1 cellular context compared by ENCODE assay signal in the genomic region with DNA sequence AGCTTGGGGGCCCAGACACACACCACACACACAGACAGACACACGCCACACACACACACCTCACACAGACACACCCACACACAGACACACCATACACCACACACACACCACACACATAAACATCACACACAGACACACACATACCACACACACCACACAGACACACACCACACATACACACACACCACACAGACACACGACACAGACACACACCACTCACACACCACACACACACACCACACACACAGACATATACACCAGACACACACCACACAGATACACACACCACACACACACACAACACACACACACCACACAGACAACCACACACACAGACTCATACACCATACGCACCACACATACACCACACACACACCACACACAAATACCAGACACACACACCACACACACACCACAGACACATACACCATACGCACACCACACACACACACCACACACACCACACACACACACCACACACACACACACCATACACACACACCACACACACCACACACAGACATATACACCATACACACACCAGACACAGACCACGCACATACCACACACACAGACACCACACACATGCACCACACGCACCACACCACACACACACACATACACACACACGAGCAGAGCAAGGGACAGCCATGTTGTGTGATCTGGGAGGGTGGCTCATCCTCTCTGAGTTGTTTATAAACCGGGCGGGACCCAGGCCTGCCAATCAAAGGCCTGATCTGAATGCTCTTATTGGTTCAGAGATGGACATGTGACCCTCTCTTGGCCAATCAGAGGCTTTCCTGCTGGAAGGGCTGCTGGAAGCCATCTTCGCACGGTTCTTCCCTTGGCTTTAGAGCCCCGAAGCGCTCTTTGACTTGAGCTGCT.
TF ChIP-seq lines count a peak whose summit lies in the region.

No MANE protein-coding gene starts in this region.

TF ChIP-seq in HEK293, 187 proteins besides CTCF, POLR2A, EP300 and RAD21 (continued from another document):
- TF ChIP-seq, protein P1, sequence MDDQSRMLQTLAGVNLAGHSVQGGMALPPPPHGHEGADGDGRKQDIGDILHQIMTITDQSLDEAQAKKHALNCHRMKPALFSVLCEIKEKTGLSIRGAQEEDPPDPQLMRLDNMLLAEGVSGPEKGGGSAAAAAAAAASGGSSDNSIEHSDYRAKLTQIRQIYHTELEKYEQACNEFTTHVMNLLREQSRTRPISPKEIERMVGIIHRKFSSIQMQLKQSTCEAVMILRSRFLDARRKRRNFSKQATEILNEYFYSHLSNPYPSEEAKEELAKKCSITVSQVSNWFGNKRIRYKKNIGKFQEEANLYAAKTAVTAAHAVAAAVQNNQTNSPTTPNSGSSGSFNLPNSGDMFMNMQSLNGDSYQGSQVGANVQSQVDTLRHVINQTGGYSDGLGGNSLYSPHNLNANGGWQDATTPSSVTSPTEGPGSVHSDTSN (CRISPR knock-in tag; IDR thresholded peaks at IDR 0.05): no peak
- TF ChIP-seq, protein P2, sequence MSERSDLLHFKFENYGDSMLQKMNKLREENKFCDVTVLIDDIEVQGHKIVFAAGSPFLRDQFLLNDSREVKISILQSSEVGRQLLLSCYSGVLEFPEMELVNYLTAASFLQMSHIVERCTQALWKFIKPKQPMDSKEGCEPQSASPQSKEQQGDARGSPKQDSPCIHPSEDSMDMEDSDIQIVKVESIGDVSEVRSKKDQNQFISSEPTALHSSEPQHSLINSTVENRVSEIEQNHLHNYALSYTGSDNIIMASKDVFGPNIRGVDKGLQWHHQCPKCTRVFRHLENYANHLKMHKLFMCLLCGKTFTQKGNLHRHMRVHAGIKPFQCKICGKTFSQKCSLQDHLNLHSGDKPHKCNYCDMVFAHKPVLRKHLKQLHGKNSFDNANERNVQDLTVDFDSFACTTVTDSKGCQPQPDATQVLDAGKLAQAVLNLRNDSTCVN (tag by site-specific recombination; optimal IDR thresholded peaks at IDR 0.05): peak; percentile 0
- TF ChIP-seq ZNF391 (tag by site-specific recombination; IDR thresholded peaks at IDR 0.05; ENCODE audit: borderline replicate concordance, low read depth) (peak; percentile 61; the same call in 1 of the 2 replicates), ZNF248 (tag by site-specific recombination; IDR thresholded peaks at IDR 0.05) (no peak), ZNF175 (tag by site-specific recombination; IDR thresholded peaks at IDR 0.05) (0 out of 2 replicates have a peak, but pooled peaks have one; percentile 14), SCRT1 (tag by site-specific recombination; IDR thresholded peaks at IDR 0.05; ENCODE audit: borderline replicate concordance) (0 out of 2 replicates have a peak, but pooled peaks have one; percentile 9), ZNF785 (tag by site-specific recombination; IDR thresholded peaks at IDR 0.05) (peak; percentile 87; the same call in 1 of the 2 replicates), ZFP69B (tag by site-specific recombination; IDR thresholded peaks at IDR 0.05) (no peak), ZNF707 (tag by site-specific recombination; IDR thresholded peaks at IDR 0.05) (0 out of 2 replicates have a peak, but pooled peaks have one; percentile 30), ZNF266 (tag by site-specific recombination; IDR thresholded peaks at IDR 0.05; ENCODE audit: low read depth) (peak; percentile 21; the same call in 1 of the 2 replicates), ZFP3 (tag by site-specific recombination; IDR thresholded peaks at IDR 0.05; ENCODE audit: low read depth) (no peak), KLF9 (tag by site-specific recombination; IDR thresholded peaks at IDR 0.05; ENCODE audit: low read depth) (0 out of 2 replicates have a peak, but pooled peaks have one; percentile 52), YY2 (tag by site-specific recombination; IDR thresholded peaks at IDR 0.05) (peak; percentile 64; the same call in 1 of the 2 replicates), ZNF146 (tag by site-specific recombination; IDR thresholded peaks at IDR 0.05) (peak; percentile 11; the same call in 1 of the 2 replicates), ZBTB48 (tag by site-specific recombination; IDR thresholded peaks at IDR 0.05) (peak; percentile 22; the same call in 1 of the 2 replicates), ZNF311 (tag by site-specific recombination; IDR thresholded peaks at IDR 0.05; ENCODE audit: borderline replicate concordance) (peak; percentile 55; the same call in 1 of the 2 replicates), ZFHX2 (tag by site-specific recombination; conservative IDR thresholded peaks at IDR 0.05) (peak; percentile 44; the same call in 1 of the 2 replicates), ZNF660 (tag by site-specific recombination; IDR thresholded peaks at IDR 0.05) (no peak), ZNF48 (tag by site-specific recombination; IDR thresholded peaks at IDR 0.05) (no peak), ZNF221 (tag by site-specific recombination; IDR thresholded peaks at IDR 0.05; ENCODE audit: borderline replicate concordance) (no peak), ZBTB7A (tag by site-specific recombination; IDR thresholded peaks at IDR 0.05; ENCODE audit: low read depth) (peak; percentile 54; the same call in 1 of the 2 replicates)
- TF ChIP-seq, protein P3, sequence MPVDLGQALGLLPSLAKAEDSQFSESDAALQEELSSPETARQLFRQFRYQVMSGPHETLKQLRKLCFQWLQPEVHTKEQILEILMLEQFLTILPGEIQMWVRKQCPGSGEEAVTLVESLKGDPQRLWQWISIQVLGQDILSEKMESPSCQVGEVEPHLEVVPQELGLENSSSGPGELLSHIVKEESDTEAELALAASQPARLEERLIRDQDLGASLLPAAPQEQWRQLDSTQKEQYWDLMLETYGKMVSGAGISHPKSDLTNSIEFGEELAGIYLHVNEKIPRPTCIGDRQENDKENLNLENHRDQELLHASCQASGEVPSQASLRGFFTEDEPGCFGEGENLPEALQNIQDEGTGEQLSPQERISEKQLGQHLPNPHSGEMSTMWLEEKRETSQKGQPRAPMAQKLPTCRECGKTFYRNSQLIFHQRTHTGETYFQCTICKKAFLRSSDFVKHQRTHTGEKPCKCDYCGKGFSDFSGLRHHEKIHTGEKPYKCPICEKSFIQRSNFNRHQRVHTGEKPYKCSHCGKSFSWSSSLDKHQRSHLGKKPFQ (tag by site-specific recombination; IDR thresholded peaks at IDR 0.05): peak; percentile 72
- TF ChIP-seq, protein P4, sequence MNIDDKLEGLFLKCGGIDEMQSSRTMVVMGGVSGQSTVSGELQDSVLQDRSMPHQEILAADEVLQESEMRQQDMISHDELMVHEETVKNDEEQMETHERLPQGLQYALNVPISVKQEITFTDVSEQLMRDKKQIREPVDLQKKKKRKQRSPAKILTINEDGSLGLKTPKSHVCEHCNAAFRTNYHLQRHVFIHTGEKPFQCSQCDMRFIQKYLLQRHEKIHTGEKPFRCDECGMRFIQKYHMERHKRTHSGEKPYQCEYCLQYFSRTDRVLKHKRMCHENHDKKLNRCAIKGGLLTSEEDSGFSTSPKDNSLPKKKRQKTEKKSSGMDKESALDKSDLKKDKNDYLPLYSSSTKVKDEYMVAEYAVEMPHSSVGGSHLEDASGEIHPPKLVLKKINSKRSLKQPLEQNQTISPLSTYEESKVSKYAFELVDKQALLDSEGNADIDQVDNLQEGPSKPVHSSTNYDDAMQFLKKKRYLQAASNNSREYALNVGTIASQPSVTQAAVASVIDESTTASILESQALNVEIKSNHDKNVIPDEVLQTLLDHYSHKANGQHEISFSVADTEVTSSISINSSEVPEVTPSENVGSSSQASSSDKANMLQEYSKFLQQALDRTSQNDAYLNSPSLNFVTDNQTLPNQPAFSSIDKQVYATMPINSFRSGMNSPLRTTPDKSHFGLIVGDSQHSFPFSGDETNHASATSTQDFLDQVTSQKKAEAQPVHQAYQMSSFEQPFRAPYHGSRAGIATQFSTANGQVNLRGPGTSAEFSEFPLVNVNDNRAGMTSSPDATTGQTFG (tag by site-specific recombination; IDR thresholded peaks at IDR 0.05; ENCODE audit: borderline replicate concordance): peak; percentile 23; the same call in 1 of the 2 replicates
- TF ChIP-seq, protein P5, sequence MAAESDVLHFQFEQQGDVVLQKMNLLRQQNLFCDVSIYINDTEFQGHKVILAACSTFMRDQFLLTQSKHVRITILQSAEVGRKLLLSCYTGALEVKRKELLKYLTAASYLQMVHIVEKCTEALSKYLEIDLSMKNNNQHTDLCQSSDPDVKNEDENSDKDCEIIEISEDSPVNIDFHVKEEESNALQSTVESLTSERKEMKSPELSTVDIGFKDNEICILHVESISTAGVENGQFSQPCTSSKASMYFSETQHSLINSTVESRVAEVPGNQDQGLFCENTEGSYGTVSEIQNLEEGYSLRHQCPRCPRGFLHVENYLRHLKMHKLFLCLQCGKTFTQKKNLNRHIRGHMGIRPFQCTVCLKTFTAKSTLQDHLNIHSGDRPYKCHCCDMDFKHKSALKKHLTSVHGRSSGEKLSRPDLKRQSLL (tag by site-specific recombination; IDR thresholded peaks at IDR 0.05): no peak
- TF ChIP-seq, protein P6, sequence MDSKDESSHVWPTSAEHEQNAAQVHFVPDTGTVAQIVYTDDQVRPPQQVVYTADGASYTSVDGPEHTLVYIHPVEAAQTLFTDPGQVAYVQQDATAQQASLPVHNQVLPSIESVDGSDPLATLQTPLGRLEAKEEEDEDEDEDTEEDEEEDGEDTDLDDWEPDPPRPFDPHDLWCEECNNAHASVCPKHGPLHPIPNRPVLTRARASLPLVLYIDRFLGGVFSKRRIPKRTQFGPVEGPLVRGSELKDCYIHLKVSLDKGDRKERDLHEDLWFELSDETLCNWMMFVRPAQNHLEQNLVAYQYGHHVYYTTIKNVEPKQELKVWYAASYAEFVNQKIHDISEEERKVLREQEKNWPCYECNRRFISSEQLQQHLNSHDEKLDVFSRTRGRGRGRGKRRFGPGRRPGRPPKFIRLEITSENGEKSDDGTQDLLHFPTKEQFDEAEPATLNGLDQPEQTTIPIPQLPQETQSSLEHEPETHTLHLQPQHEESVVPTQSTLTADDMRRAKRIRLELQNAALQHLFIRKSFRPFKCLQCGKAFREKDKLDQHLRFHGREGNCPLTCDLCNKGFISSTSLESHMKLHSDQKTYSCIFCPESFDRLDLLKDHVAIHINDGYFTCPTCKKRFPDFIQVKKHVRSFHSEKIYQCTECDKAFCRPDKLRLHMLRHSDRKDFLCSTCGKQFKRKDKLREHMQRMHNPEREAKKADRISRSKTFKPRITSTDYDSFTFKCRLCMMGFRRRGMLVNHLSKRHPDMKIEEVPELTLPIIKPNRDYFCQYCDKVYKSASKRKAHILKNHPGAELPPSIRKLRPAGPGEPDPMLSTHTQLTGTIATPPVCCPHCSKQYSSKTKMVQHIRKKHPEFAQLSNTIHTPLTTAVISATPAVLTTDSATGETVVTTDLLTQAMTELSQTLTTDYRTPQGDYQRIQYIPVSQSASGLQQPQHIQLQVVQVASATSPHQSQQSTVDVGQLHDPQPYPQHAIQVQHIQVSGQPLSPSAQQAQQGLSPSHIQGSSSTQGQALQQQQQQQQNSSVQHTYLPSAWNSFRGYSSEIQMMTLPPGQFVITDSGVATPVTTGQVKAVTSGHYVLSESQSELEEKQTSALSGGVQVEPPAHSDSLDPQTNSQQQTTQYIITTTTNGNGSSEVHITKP (tag by site-specific recombination; IDR thresholded peaks at IDR 0.05): no peak
- TF ChIP-seq, protein P7, sequence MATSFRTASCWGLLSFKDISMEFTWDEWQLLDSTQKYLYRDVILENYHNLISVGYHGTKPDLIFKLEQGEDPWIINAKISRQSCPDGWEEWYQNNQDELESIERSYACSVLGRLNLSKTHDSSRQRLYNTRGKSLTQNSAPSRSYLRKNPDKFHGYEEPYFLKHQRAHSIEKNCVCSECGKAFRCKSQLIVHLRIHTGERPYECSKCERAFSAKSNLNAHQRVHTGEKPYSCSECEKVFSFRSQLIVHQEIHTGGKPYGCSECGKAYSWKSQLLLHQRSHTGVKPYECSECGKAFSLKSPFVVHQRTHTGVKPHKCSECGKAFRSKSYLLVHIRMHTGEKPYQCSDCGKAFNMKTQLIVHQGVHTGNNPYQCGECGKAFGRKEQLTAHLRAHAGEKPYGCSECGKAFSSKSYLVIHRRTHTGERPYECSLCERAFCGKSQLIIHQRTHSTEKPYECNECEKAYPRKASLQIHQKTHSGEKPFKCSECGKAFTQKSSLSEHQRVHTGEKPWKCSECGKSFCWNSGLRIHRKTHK (tag by site-specific recombination; IDR thresholded peaks at IDR 0.05): no peak
- TF ChIP-seq, protein P8, sequence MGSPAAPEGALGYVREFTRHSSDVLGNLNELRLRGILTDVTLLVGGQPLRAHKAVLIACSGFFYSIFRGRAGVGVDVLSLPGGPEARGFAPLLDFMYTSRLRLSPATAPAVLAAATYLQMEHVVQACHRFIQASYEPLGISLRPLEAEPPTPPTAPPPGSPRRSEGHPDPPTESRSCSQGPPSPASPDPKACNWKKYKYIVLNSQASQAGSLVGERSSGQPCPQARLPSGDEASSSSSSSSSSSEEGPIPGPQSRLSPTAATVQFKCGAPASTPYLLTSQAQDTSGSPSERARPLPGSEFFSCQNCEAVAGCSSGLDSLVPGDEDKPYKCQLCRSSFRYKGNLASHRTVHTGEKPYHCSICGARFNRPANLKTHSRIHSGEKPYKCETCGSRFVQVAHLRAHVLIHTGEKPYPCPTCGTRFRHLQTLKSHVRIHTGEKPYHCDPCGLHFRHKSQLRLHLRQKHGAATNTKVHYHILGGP (tag by site-specific recombination; IDR thresholded peaks at IDR 0.05): peak; percentile 56; the same call in 1 of the 2 replicates
- TF ChIP-seq, protein P9, sequence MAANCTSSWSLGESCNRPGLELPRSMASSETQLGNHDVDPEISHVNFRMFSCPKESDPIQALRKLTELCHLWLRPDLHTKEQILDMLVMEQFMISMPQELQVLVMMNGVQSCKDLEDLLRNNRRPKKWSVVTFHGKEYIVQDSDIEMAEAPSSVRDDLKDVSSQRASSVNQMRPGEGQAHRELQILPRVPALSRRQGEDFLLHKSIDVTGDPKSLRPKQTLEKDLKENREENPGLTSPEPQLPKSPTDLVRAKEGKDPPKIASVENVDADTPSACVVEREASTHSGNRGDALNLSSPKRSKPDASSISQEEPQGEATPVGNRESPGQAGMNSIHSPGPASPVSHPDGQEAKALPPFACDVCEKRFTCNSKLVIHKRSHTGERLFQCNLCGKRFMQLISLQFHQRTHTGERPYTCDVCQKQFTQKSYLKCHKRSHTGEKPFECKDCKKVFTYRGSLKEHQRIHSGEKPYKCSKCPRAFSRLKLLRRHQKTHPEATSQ (tag by site-specific recombination; IDR thresholded peaks at IDR 0.05): peak; percentile 65; the same call in 1 of the 2 replicates
- TF ChIP-seq, protein P10, sequence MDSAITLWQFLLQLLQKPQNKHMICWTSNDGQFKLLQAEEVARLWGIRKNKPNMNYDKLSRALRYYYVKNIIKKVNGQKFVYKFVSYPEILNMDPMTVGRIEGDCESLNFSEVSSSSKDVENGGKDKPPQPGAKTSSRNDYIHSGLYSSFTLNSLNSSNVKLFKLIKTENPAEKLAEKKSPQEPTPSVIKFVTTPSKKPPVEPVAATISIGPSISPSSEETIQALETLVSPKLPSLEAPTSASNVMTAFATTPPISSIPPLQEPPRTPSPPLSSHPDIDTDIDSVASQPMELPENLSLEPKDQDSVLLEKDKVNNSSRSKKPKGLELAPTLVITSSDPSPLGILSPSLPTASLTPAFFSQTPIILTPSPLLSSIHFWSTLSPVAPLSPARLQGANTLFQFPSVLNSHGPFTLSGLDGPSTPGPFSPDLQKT (IDR thresholded peaks at IDR 0.05; ENCODE audit: borderline replicate concordance, low read depth, low read length): no peak
- TF ChIP-seq, protein P11, sequence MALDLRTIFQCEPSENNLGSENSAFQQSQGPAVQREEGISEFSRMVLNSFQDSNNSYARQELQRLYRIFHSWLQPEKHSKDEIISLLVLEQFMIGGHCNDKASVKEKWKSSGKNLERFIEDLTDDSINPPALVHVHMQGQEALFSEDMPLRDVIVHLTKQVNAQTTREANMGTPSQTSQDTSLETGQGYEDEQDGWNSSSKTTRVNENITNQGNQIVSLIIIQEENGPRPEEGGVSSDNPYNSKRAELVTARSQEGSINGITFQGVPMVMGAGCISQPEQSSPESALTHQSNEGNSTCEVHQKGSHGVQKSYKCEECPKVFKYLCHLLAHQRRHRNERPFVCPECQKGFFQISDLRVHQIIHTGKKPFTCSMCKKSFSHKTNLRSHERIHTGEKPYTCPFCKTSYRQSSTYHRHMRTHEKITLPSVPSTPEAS (tag by site-specific recombination; IDR thresholded peaks at IDR 0.05): peak; percentile 78
